Comparison of ENCODE assay signal across 1 cellular context in genomic region chr10:129754211-129755050, GRCh38.
TF ChIP-seq lines count a peak whose summit lies in the region.

No MANE protein-coding gene starts in this region.

TF ChIP-seq in GM23338, 12 proteins besides CTCF, POLR2A, EP300 and RAD21 (continued from another document):
- TF ChIP-seq, protein P1, sequence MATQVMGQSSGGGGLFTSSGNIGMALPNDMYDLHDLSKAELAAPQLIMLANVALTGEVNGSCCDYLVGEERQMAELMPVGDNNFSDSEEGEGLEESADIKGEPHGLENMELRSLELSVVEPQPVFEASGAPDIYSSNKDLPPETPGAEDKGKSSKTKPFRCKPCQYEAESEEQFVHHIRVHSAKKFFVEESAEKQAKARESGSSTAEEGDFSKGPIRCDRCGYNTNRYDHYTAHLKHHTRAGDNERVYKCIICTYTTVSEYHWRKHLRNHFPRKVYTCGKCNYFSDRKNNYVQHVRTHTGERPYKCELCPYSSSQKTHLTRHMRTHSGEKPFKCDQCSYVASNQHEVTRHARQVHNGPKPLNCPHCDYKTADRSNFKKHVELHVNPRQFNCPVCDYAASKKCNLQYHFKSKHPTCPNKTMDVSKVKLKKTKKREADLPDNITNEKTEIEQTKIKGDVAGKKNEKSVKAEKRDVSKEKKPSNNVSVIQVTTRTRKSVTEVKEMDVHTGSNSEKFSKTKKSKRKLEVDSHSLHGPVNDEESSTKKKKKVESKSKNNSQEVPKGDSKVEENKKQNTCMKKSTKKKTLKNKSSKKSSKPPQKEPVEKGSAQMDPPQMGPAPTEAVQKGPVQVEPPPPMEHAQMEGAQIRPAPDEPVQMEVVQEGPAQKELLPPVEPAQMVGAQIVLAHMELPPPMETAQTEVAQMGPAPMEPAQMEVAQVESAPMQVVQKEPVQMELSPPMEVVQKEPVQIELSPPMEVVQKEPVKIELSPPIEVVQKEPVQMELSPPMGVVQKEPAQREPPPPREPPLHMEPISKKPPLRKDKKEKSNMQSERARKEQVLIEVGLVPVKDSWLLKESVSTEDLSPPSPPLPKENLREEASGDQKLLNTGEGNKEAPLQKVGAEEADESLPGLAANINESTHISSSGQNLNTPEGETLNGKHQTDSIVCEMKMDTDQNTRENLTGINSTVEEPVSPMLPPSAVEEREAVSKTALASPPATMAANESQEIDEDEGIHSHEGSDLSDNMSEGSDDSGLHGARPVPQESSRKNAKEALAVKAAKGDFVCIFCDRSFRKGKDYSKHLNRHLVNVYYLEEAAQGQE (IDR thresholded peaks at IDR 0.05; ENCODE audit: unreplicated experiment), result no peak
- no peak for TF ChIP-seq POLR2AphosphoS5 (IDR thresholded peaks at IDR 0.05; ENCODE audit: low read depth)
